Comparison of ENCODE assay signal across 9 cellular contexts in genomic region chr1:172818841-172819527, GRCh38.
A peak's percentile ranks its signal among the peaks of the same experiment; 100 is the strongest.
DNase-seq lines count a peak whose midpoint lies in the region; ATAC-seq and TF ChIP-seq lines count a peak whose summit lies in the region.
"Had no signal": no experiment of that assay in that cellular context is flagged by ENCODE, and none has a peak within 500 bp of the region (broad histone marks: within the 10 kb centered on the region; RNA-seq: fewer than 3 reads in every experiment).

No MANE protein-coding gene starts in this region.

- no peaks in the 10 kb centered on the region for H3K27me3 Mint-ChIP-seq in memory B cell

- no peak overlapping the region for H3K4me3 ChIP-seq in PC-3 (ENCODE audit: low read length)

- H3K27ac Mint-ChIP-seq in memory B cell = peak overlapping the region; percentile 94

- H3K9me2 ChIP-seq in PC-3 (replicated peaks; ENCODE audit: low read length) = no peaks in the 10 kb centered on the region

- no peak overlapping the region for H2AFZ ChIP-seq in PC-3 (ENCODE audit: low read length)

- H3K9me3 Mint-ChIP-seq in memory B cell = peaks cover 2% of the 10 kb centered on the region

- BruUV-seq in PC-3 (replicated peaks; lab: Mats Ljungman, UMichigan) = no TSS peak

- no peaks in the 10 kb centered on the region for H4K20me1 ChIP-seq in PC-3 (ENCODE audit: low read length)

- no peaks in the 10 kb centered on the region for H3K27me3 ChIP-seq in PC-3 (ENCODE audit: low read length)

- H3K4me1 Mint-ChIP-seq in memory B cell = peaks cover 23% of the 10 kb centered on the region

- DNase-seq in NK-92 treated with Interleukin-12 subunit alpha and Interleukin-12 subunit beta, amount 100 ng/mL, for 24 hours (lab: John Stamatoyannopoulos, UW) = peak; percentile 44
- no peak for DNase-seq in NK-92 (lab: John Stamatoyannopoulos, UW; ENCODE audit: unreplicated experiment)
- peak; percentile 25 to 39 for DNase-seq in activated CD4-positive, alpha-beta T cell treated with anti-CD3 and anti-CD28 coated beads for 4 hours
- DNase-seq in memory B cell (ENCODE audit: low spot score in 2 of 2) = peak; percentile 57 to 82
- no peak for DNase-seq in AML-193 (lab: John Stamatoyannopoulos, UW)
- no peak for DNase-seq in SW480 (ENCODE audit: low spot score)
- DNase-seq in PC-3 = no peak

- H3K4me1 ChIP-seq in PC-3 (ENCODE audit: insufficient read depth, low read length) = peaks cover 13% of the 10 kb centered on the region; the same call in 1 of the 2 replicates

- no peak overlapping the region for H3K4me2 ChIP-seq in PC-3 (ENCODE audit: low read length)

- peak overlapping the region; percentile 63 for H3K4me3 Mint-ChIP-seq in memory B cell

- CTCF ChIA-PET in PC-3 (lab: Charles Lee) = no interaction called here

- intact Hi-C loops in PC-3 (cut with micrococcal nuclease) = no loop called here

- no peak overlapping the region for H3K9ac ChIP-seq in PC-3 (ENCODE audit: low read length)

- no peaks in the 10 kb centered on the region for H3F3A ChIP-seq in PC-3 (ENCODE audit: low read length, unreplicated experiment)

- TF ChIP-seq CTCF in PC-3 (conservative IDR thresholded peaks at IDR 0.05; ENCODE audit: low read depth, low read length) = no peak

- POLR2A ChIA-PET in PC-3 (lab: Charles Lee; ENCODE audit: unreplicated experiment) = no interaction called here

- no peaks in the 10 kb centered on the region for H3K36me3 ChIP-seq in PC-3 (ENCODE audit: low read depth, low read length)

- peaks cover 3% of the 10 kb centered on the region for H3K36me3 Mint-ChIP-seq in memory B cell

- H3K27ac ChIP-seq in PC-3 (ENCODE audit: low read length) = no peak overlapping the region
- H3K27ac ChIP-seq: 22Rv1 had no signal

- peaks cover 17% of the 10 kb centered on the region; the same call in 1 of the 2 replicates for H3K9me3 ChIP-seq in PC-3 (ENCODE audit: low read length)

- H3K79me2 ChIP-seq in PC-3 (ENCODE audit: low read length) = no peaks in the 10 kb centered on the region

- ATAC-seq in HG03066 (IDR thresholded peaks at IDR 0.05; ENCODE audit: low read depth, unreplicated experiment) (peak; percentile 94), memory B cell (ENCODE audit: low read depth) (peak; percentile 73), PC-3 (no peak)

Comparison
In these comparisons a context has a peak if more than half of its experiments do, and no peak if none do; other contexts are left out.
1. DNase-seq: peak in NK-92 treated with Interleukin-12 subunit alpha and Interleukin-12 subunit beta, amount 100 ng/mL, for 24 hours (single experiment), activated CD4-positive, alpha-beta T cell treated with anti-CD3 and anti-CD28 coated beads for 4 hours (2 of 2) and memory B cell (2 of 2); none in NK-92 (single experiment), AML-193 (0 of 2), SW480 (single experiment) and PC-3 (single experiment).